Comparison of ENCODE assay signal across 1 cellular context in the genomic region with DNA sequence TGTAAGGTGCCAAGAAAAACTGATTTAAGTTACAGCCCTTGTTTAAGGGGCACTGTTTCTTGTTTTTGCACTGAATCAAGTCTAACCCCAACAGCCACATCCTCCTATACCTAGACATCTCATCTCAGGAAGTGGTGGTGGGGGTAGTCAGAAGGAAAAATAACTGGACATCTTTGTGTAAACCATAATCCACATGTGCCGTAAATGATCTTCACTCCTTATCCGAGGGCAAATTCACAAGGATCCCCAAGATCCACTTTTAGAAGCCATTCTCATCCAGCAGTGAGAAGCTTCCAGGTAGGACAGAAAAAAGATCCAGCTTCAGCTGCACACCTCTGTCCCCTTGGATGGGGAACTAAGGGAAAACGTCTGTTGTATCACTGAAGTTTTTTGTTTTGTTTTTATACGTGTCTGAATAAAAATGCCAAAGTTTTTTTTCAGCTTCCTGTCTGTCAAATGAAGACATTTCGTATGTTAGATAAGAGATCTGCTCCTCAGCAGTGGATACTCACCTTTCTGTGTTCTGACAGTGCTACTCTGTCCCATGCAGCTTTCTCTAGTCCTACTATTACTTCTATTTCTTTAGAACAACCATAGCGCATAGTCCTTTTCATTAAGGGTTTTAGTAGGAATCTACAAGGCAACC.
TF ChIP-seq lines count a peak whose summit lies in the region.

No MANE protein-coding gene starts in this region.

TF ChIP-seq in HepG2, 621 proteins besides CTCF, POLR2A, EP300 and RAD21:
- TF ChIP-seq ZNF138 (CRISPR knock-in tag; IDR thresholded peaks at IDR 0.05; ENCODE audit: low read depth), result no peak
- TF ChIP-seq ZNF644 (CRISPR knock-in tag; IDR thresholded peaks at IDR 0.05; ENCODE audit: low read depth), result no peak
- TF ChIP-seq ZNF121 (CRISPR knock-in tag; IDR thresholded peaks at IDR 0.05), result peak; percentile 70
- TF ChIP-seq RBFOX2 (IDR thresholded peaks at IDR 0.05; ENCODE audit: low read depth, low read length), result peak; percentile 65; the same call in 1 of the 2 replicates
- TF ChIP-seq POLR2AphosphoS5 (IDR thresholded peaks at IDR 0.05; ENCODE audit: low read depth, low read length), result peak; percentile 56
- no peak for TF ChIP-seq SMC3 (IDR thresholded peaks at IDR 0.05; ENCODE audit: low read length)
- TF ChIP-seq, protein P1, sequence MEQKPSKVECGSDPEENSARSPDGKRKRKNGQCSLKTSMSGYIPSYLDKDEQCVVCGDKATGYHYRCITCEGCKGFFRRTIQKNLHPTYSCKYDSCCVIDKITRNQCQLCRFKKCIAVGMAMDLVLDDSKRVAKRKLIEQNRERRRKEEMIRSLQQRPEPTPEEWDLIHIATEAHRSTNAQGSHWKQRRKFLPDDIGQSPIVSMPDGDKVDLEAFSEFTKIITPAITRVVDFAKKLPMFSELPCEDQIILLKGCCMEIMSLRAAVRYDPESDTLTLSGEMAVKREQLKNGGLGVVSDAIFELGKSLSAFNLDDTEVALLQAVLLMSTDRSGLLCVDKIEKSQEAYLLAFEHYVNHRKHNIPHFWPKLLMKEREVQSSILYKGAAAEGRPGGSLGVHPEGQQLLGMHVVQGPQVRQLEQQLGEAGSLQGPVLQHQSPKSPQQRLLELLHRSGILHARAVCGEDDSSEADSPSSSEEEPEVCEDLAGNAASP (CRISPR knock-in tag; IDR thresholded peaks at IDR 0.05; ENCODE audit: borderline replicate concordance), result no peak
- TF ChIP-seq FOXP4 (CRISPR knock-in tag; IDR thresholded peaks at IDR 0.05), result no peak
- no peak for TF ChIP-seq SP140L (CRISPR knock-in tag; IDR thresholded peaks at IDR 0.05; ENCODE audit: borderline replicate concordance)
- TF ChIP-seq NBN (conservative IDR thresholded peaks at IDR 0.05), result no peak
- peak; percentile 91 for TF ChIP-seq PAF1 (CRISPR knock-in tag; IDR thresholded peaks at IDR 0.05)
- TF ChIP-seq, protein P2, sequence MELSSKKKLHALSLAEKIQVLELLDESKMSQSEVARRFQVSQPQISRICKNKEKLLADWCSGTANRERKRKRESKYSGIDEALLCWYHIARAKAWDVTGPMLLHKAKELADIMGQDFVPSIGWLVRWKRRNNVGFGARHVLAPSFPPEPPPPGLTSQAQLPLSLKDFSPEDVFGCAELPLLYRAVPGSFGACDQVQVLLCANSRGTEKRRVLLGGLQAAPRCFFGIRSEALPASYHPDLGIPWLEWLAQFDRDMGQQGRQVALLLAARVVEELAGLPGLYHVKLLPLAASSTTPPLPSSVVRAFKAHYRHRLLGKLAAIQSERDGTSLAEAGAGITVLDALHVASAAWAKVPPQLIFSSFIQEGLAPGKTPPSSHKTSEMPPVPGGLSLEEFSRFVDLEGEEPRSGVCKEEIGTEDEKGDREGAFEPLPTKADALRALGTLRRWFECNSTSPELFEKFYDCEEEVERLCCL (CRISPR knock-in tag; IDR thresholded peaks at IDR 0.05; ENCODE audit: borderline replicate concordance), result no peak
- no peak for TF ChIP-seq ZNF569 (CRISPR knock-in tag; IDR thresholded peaks at IDR 0.05; ENCODE audit: borderline replicate concordance)
